ENCODE assay signal across 19 cellular contexts in genomic region chrX:116667346-116667745, GRCh38.
DNase-seq lines count a peak whose midpoint lies in the region; ATAC-seq and TF ChIP-seq lines count a peak whose summit lies in the region.
"Had no signal": no experiment of that assay in that cellular context is flagged by ENCODE, and none has a peak within 500 bp of the region (broad histone marks: within the 10 kb centered on the region; RNA-seq: fewer than 3 reads in every experiment).

No MANE protein-coding gene starts in this region.

- no peaks in the 10 kb centered on the region for H3K9me3 Mint-ChIP-seq in neural progenitor cell
- H3K9me3 Mint-ChIP-seq: IgD-negative memory B cell had no signal

- no peaks in the 10 kb centered on the region for H3K27me3 Mint-ChIP-seq in neural progenitor cell (ENCODE audit: insufficient read depth, low read depth)
- H3K27me3 Mint-ChIP-seq: CD4-positive, CD25-positive, alpha-beta regulatory T cell; IgD-negative memory B cell had no signal

- H3K9me3 ChIP-seq in HAP-1 (no peaks in the 10 kb centered on the region), neural progenitor cell (ENCODE audit: low read depth) (peaks cover 4% of the 10 kb centered on the region)
- H3K9me3 ChIP-seq: BE2C, Peyer's patch, SJCRH30 had no signal

- no peak for TF ChIP-seq CTCF in neural progenitor cell (IDR thresholded peaks at IDR 0.05)

- H3K4me3 ChIP-seq in HAP-1 (no peak overlapping the region), neural progenitor cell (no peak overlapping the region)
- H3K4me3 ChIP-seq: GM23248, Peyer's patch, SJCRH30 had no signal

- no peak overlapping the region for H3K27ac ChIP-seq in neural progenitor cell
- H3K27ac ChIP-seq: GM23248, Peyer's patch, SJCRH30 had no signal

- no peak overlapping the region for H3K4me2 ChIP-seq in neural progenitor cell

- DNase-seq in HAP-1 (ENCODE audit: low spot score in 2 of 2) (peak; percentile 69 to 78), OCI-M1 (lab: John Stamatoyannopoulos, UW) (peak; percentile 0), iPS-NIHi7 (ENCODE audit: extremely low spot score) (peak; percentile 15), neural progenitor cell (ENCODE audit: low spot score) (peak; percentile 3), SIG-M5 treated with dmso at 0.1 percent for 504 hours (lab: John Stamatoyannopoulos, UW; ENCODE audit: unreplicated experiment) (no peak)
- DNase-seq: BE2C; CD4-positive, CD25-positive, alpha-beta regulatory T cell; DMS79; GM23248; HCEC 1CT; NCI-H1105; NCI-H2029 treated with DMSO at 0.1 percent for 48 hours; NCI-H2171 treated with DMSO at 0.1 percent for 48 hours; NCI-H524 treated with DMSO at 0.1 percent for 48 hours; Peyer's patch; SJCRH30 had no signal

- no peaks in the 10 kb centered on the region for H3K79me2 ChIP-seq in neural progenitor cell (ENCODE audit: low read depth)

- H4K20me1 ChIP-seq in neural progenitor cell (ENCODE audit: low read depth) = no peaks in the 10 kb centered on the region

- H3K4me1 ChIP-seq in HAP-1 (peaks cover 29% of the 10 kb centered on the region), neural progenitor cell (no peaks in the 10 kb centered on the region)
- H3K4me1 ChIP-seq: BE2C, Peyer's patch, SJCRH30 had no signal

- no peaks in the 10 kb centered on the region for H3K4me1 Mint-ChIP-seq in neural progenitor cell
- H3K4me1 Mint-ChIP-seq: CD4-positive, CD25-positive, alpha-beta regulatory T cell; IgD-negative memory B cell had no signal

- H3K36me3 ChIP-seq in HAP-1 (replicated peaks) (no peaks in the 10 kb centered on the region), neural progenitor cell (no peaks in the 10 kb centered on the region)
- H3K36me3 ChIP-seq: BE2C, Peyer's patch, SJCRH30 had no signal

- no peak overlapping the region for H3K4me3 Mint-ChIP-seq in neural progenitor cell
- H3K4me3 Mint-ChIP-seq: CD4-positive, CD25-positive, alpha-beta regulatory T cell; IgD-negative memory B cell had no signal

- H3K27me3 ChIP-seq in HAP-1 (ENCODE audit: low read depth) (no peaks in the 10 kb centered on the region), neural progenitor cell (no peaks in the 10 kb centered on the region)
- H3K27me3 ChIP-seq: BE2C, Peyer's patch, SJCRH30 had no signal

- H3K27ac Mint-ChIP-seq in neural progenitor cell = no peak overlapping the region
- H3K27ac Mint-ChIP-seq: CD4-positive, CD25-positive, alpha-beta regulatory T cell; IgD-negative memory B cell had no signal

- ATAC-seq in HG02798 (IDR thresholded peaks at IDR 0.05; ENCODE audit: poor library complexity, unreplicated experiment) (no peak), HG02884 (IDR thresholded peaks at IDR 0.05; ENCODE audit: unreplicated experiment) (no peak)

- no peaks in the 10 kb centered on the region for H3F3A ChIP-seq in neural progenitor cell (ENCODE audit: low read depth)

- H3K36me3 Mint-ChIP-seq in neural progenitor cell = no peaks in the 10 kb centered on the region
- H3K36me3 Mint-ChIP-seq: CD4-positive, CD25-positive, alpha-beta regulatory T cell; IgD-negative memory B cell had no signal

- in situ Hi-C loops in HAP-1 (cut with MboI; ENCODE audit: low sequenced_read_pairs) = no loop called here

- no peak overlapping the region for H3K9ac ChIP-seq in neural progenitor cell
- H3K9ac ChIP-seq: GM23248 had no signal

- no peak overlapping the region for H2AFZ ChIP-seq in neural progenitor cell (replicated peaks)
- H2AFZ ChIP-seq: GM23248 had no signal
